24 cellular contexts compared by ENCODE assay signal in the genomic region with DNA sequence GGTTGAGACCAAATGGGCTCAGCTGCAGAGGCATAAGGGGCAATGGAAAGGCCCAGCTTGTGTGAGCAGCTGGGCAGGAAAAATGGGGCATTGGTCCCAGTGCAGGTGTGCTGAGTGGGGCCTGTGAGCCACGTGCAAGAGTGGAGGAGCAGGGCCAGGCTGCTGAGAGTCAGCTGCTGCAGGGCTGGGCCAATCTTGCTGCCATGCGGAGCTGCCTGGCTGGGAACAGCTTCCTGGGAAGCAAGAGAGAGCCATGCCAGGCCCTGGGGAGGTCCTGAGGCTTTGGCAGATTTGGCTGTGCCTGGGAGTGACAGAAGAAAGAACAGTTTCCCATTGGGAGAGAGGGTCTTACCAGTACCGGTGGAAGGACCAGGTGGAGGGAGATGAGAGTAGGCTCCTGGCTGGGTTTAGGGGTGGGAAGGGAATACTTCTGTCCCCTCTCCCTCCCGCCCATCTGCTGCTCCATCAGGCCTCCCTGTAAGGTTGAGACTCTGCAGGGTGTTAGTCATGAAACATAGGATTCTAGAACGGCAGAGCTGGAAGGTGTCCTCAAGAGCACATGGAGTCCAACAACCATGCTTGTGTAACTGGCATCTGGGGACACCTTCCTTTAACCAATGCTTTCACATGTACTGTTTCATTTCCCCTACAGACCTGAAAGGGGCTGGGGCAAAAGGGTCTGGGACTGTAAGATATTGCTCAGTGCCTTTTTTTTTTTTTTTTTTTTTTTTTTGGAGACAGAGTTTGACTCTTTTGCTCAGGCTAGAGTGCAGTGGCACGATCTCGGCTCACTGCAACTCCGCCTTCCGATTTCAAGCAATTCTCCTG. TPM values are rescaled to one million over a fixed set of nuclear protein-coding genes. Genes with fewer than 3 reads are reported as not detected.
DNase-seq lines count a peak whose midpoint lies in the region; ATAC-seq and TF ChIP-seq lines count a peak whose summit lies in the region.
"Had no signal": no experiment of that assay in that cellular context is flagged by ENCODE, and none has a peak within 500 bp of the region (broad histone marks: within the 10 kb centered on the region; RNA-seq: fewer than 3 reads in every experiment).

No MANE protein-coding gene starts in this region.

- intact Hi-C loops in mucosa of descending colon (cut with DNase I, micrococcal nuclease), result no loop called here

- peak; percentile 51 for DNase-seq in GM12865 (ENCODE audit: low read depth)
- peak; percentile 73 for DNase-seq in NCI-H2171 (lab: John Stamatoyannopoulos, UW)
- no peak for DNase-seq in mucosa of descending colon
- no peak for DNase-seq in left lobe of liver (ENCODE audit: low spot score)
- DNase-seq in stimulated activated naive CD4-positive, alpha-beta T cell treated with Interleukin-2 at 50 U/mL for 16 hours (lab: John Stamatoyannopoulos, UW), result no peak
- DNase-seq: activated CD4-positive, alpha-beta T cell treated with anti-CD3 and anti-CD28 coated beads, Interleukin-2, amount 10 ng/mL, durations not matched to agents 7 days and 5 days; activated T-cell treated with anti-CD3 and anti-CD28 coated beads, Interleukin-2, amount 50 U/mL, for 4 hours; adrenal gland; Caco-2; effector memory CD4-positive, alpha-beta T cell; KBM-7; kidney; natural killer cell; NCI-H1436; NCI-H2107; NCI-H510A treated with DMSO at 0.1 percent for 48 hours; pancreas; upper lobe of right lung had no signal

- no peaks in the 10 kb centered on the region for H3K9me3 Mint-ChIP-seq in brain
- no peaks in the 10 kb centered on the region for H3K9me3 Mint-ChIP-seq in stimulated activated memory B cell treated with anti-CD40 and anti-IgM and Interleukin-4, amounts not matched to agents 10 μg/mL and 1 μg/mL and 100 μg/mL, for 72 hours
- H3K9me3 Mint-ChIP-seq: activated CD4-positive, alpha-beta T cell treated with anti-CD3 and anti-CD28 coated beads, Interleukin-2, amount 10 ng/mL, durations not matched to agents 7 days and 5 days; activated T-cell treated with anti-CD3 and anti-CD28 coated beads, Interleukin-2, amount 50 U/mL, for 4 hours; natural killer cell had no signal

- TF ChIP-seq CTCF in GM12865 (IDR thresholded peaks at IDR 0.05; ENCODE audit: insufficient read depth, low read depth, low read length, missing control alignments), result no peak
- no peak for TF ChIP-seq CTCF in brain (conservative IDR thresholded peaks at IDR 0.05)
- TF ChIP-seq CTCF in mucosa of descending colon (IDR thresholded peaks at IDR 0.05), result no peak

- H3K27me3 Mint-ChIP-seq in brain, result peaks cover 11% of the 10 kb centered on the region
- H3K27me3 Mint-ChIP-seq in stimulated activated memory B cell treated with anti-CD40 and anti-IgM and Interleukin-4, amounts not matched to agents 10 μg/mL and 1 μg/mL and 100 μg/mL, for 72 hours, result peaks cover 45% of the 10 kb centered on the region

- no peaks in the 10 kb centered on the region for H3K9me3 ChIP-seq in mucosa of descending colon
- H3K9me3 ChIP-seq: adrenal gland; BLaER1 treated with 17β-estradiol and CSF1 and Interleukin-3, amounts not matched to agents 10 nM and 100 nM; Caco-2; HAP-1; pancreas; right atrium auricular region; upper lobe of right lung had no signal

- peaks cover 51% of the 10 kb centered on the region for H3K4me1 Mint-ChIP-seq in brain
- H3K4me1 Mint-ChIP-seq in stimulated activated memory B cell treated with anti-CD40 and anti-IgM and Interleukin-4, amounts not matched to agents 10 μg/mL and 1 μg/mL and 100 μg/mL, for 72 hours, result peaks cover 19% of the 10 kb centered on the region

- H3K27ac Mint-ChIP-seq in brain, result peak overlapping the region in 4 of 5 experiments; percentile 80 to 97 (median 90)
- H3K27ac Mint-ChIP-seq in stimulated activated memory B cell treated with anti-CD40 and anti-IgM and Interleukin-4, amounts not matched to agents 10 μg/mL and 1 μg/mL and 100 μg/mL, for 72 hours, result no peak overlapping the region
- H3K27ac Mint-ChIP-seq: activated CD4-positive, alpha-beta T cell treated with anti-CD3 and anti-CD28 coated beads, Interleukin-2, amount 10 ng/mL, durations not matched to agents 7 days and 5 days; natural killer cell had no signal

- peak; percentile 58 for ATAC-seq in stimulated activated memory B cell treated with anti-CD40 and anti-IgM and Interleukin-4, amounts not matched to agents 10 μg/mL and 1 μg/mL and 100 μg/mL, for 72 hours
- no peak for ATAC-seq in mucosa of descending colon
- ATAC-seq in left lobe of liver, result no peak
- ATAC-seq: activated T-cell treated with anti-CD3 and anti-CD28 coated beads, Interleukin-2, amount 50 U/mL, for 4 hours; natural killer cell; pancreas; upper lobe of right lung had no signal

- H3K4me3 ChIP-seq in GM12865 (ENCODE audit: low read depth, low read length) (no peak overlapping the region), mucosa of descending colon (no peak overlapping the region)
- H3K4me3 ChIP-seq: adrenal gland; BLaER1 treated with 17β-estradiol and CSF1 and Interleukin-3, amounts not matched to agents 10 nM and 100 nM; HAP-1; pancreas; right atrium auricular region; upper lobe of right lung had no signal

- peaks cover 9% of the 10 kb centered on the region for H3K4me1 ChIP-seq in mucosa of descending colon (ENCODE audit: low read depth)
- H3K4me1 ChIP-seq: adrenal gland, Caco-2, pancreas had no signal

- peak overlapping the region; percentile 89 to 91 (median 90) for H3K4me3 Mint-ChIP-seq in brain
- H3K4me3 Mint-ChIP-seq in stimulated activated memory B cell treated with anti-CD40 and anti-IgM and Interleukin-4, amounts not matched to agents 10 μg/mL and 1 μg/mL and 100 μg/mL, for 72 hours, result no peak overlapping the region
- H3K4me3 Mint-ChIP-seq: activated CD4-positive, alpha-beta T cell treated with anti-CD3 and anti-CD28 coated beads, Interleukin-2, amount 10 ng/mL, durations not matched to agents 7 days and 5 days; activated T-cell treated with anti-CD3 and anti-CD28 coated beads, Interleukin-2, amount 50 U/mL, for 4 hours; natural killer cell had no signal

- H3K36me3 Mint-ChIP-seq in brain, result peaks cover 32% of the 10 kb centered on the region
- H3K36me3 Mint-ChIP-seq in stimulated activated memory B cell treated with anti-CD40 and anti-IgM and Interleukin-4, amounts not matched to agents 10 μg/mL and 1 μg/mL and 100 μg/mL, for 72 hours, result no peaks in the 10 kb centered on the region
- H3K36me3 Mint-ChIP-seq: natural killer cell had no signal

- H3K36me3 ChIP-seq in mucosa of descending colon (ENCODE audit: low read depth), result no peaks in the 10 kb centered on the region
- H3K36me3 ChIP-seq: adrenal gland, HAP-1, pancreas, right atrium auricular region, upper lobe of right lung had no signal

RNA-seq across cellular contexts. Expression of a gene that starts 10.4 kb away (rescaled TPM):
- polyA plus RNA-seq in brain (ENCODE audit: insufficient read depth, low read depth, low replicate concordance), result 289 TPM
- 1 to 10 TPM in 1 of 3 donors, under 1 TPM in 2; 0.23 to 1.6 (median 0.41) TPM for total RNA-seq in mucosa of descending colon
- not detected for total RNA-seq in left lobe of liver
- total RNA-seq: HT1080 had no signal

RNA-seq across cellular contexts. Expression of a gene that starts 19.0 kb away (rescaled TPM):
- polyA plus RNA-seq in brain (ENCODE audit: insufficient read depth, low read depth, low replicate concordance), result 0.61 TPM
- total RNA-seq in mucosa of descending colon (1 to 10 TPM in 2 of 3 donors, under 1 TPM in 1; 0.63 to 3.7 (median 1.8) TPM), left lobe of liver (0.53 TPM)
- total RNA-seq: HT1080 had no signal

RNA-seq across cellular contexts. Expression of a gene that starts 32.7 kb away (rescaled TPM):
- polyA plus RNA-seq in brain (ENCODE audit: insufficient read depth, low read depth, low replicate concordance), result 40.5 TPM
- total RNA-seq in mucosa of descending colon (10 to 100 TPM in 1 of 3 donors, 1 to 10 TPM in 2; 3.2 to 18.8 (median 7.5) TPM), left lobe of liver (not detected)
- total RNA-seq: right atrium auricular region had no signal

RNA-seq across cellular contexts. Expression of a gene that starts 53.0 kb away (rescaled TPM):
- 1.4 TPM for polyA plus RNA-seq in brain (ENCODE audit: insufficient read depth, low read depth, low replicate concordance)
- under 1 TPM; 0.22 to 0.94 (median 0.55) TPM for total RNA-seq in mucosa of descending colon
- total RNA-seq in left lobe of liver, result 0.10 TPM

Comparison
In these comparisons a context has a peak if more than half of its experiments do, and no peak if none do; other contexts are left out.
1. DNase-seq: peak in GM12865 (single experiment) and NCI-H2171 (single experiment); none in mucosa of descending colon (0 of 3), left lobe of liver (single experiment) and stimulated activated naive CD4-positive, alpha-beta T cell treated with Interleukin-2 at 50 U/mL for 16 hours (single experiment).